In genomic region chr6:4313044-4313686, GRCh38 we compare ENCODE assay signal across 9 cellular contexts.
DNase-seq lines count a peak whose midpoint lies in the region; ATAC-seq and TF ChIP-seq lines count a peak whose summit lies in the region.
"Had no signal": no experiment of that assay in that cellular context is flagged by ENCODE, and none has a peak within 500 bp of the region (broad histone marks: within the 10 kb centered on the region; RNA-seq: fewer than 3 reads in every experiment).

No MANE protein-coding gene starts in this region.

- H3K4me1 ChIP-seq in endodermal cell (ENCODE audit: control insufficient read depth, insufficient read depth, low read length), result no peaks in the 10 kb centered on the region

- 79 to 88% methylated on average over 2 of the region's 2 CpGs for WGBS in endodermal cell (ENCODE audit: insufficient coverage in 1 of 2, insufficient read length in 1 of 2), 2 experiments

- H3K27ac ChIP-seq in endodermal cell (ENCODE audit: low read depth, low read length), result no peak overlapping the region

- H3K36me3 Mint-ChIP-seq in endodermal cell (ENCODE audit: low read depth), result no peaks in the 10 kb centered on the region

- H3K9me3 ChIP-seq in endodermal cell (ENCODE audit: control insufficient read depth, low read length), result peaks cover 16% of the 10 kb centered on the region

- no peak overlapping the region for H3K27ac Mint-ChIP-seq in endodermal cell
- H3K27ac Mint-ChIP-seq: nephron had no signal

- no peak overlapping the region for H3K4me3 ChIP-seq in endodermal cell (ENCODE audit: low read length)

- H3K27me3 Mint-ChIP-seq in endodermal cell (ENCODE audit: insufficient read depth), result no peaks in the 10 kb centered on the region

- peaks cover 16% of the 10 kb centered on the region for H3K9me3 Mint-ChIP-seq in endodermal cell

- no peaks in the 10 kb centered on the region for H3K36me3 ChIP-seq in endodermal cell (ENCODE audit: control insufficient read depth, insufficient read depth, low read length)

- H3K4me1 Mint-ChIP-seq in endodermal cell, result no peaks in the 10 kb centered on the region

- no peak overlapping the region for H3K9ac ChIP-seq in endodermal cell (ENCODE audit: extremely low read depth, low read length, poor library complexity, severe bottlenecking)

- peak; percentile 94 for DNase-seq in Daoy (ENCODE audit: low read depth)
- DNase-seq in NCI-H446 treated with DMSO at 0.1 percent for 48 hours (lab: John Stamatoyannopoulos, UW), result peak; percentile 14
- peak; percentile 62 for DNase-seq in endodermal cell
- no peak for DNase-seq in omental fat pad (ENCODE audit: low spot score)
- DNase-seq in activated gamma-delta T cell treated with Interleukin-2 at 50 U/mL for 16 hours, result no peak
- no peak for DNase-seq in GF-D8 (lab: John Stamatoyannopoulos, UW)

- TF ChIP-seq CTCF in endodermal cell (conservative IDR thresholded peaks at IDR 0.05) (peak; percentile 78), omental fat pad (IDR thresholded peaks at IDR 0.05) (no peak)

- H3K4me3 Mint-ChIP-seq in endodermal cell, result no peak overlapping the region
- H3K4me3 Mint-ChIP-seq: nephron had no signal

- no peaks in the 10 kb centered on the region for H3K27me3 ChIP-seq in endodermal cell (ENCODE audit: control insufficient read depth, insufficient read depth, low read length, poor library complexity, severe bottlenecking)

- ATAC-seq in omental fat pad (ENCODE audit: low FRiP score) (peak; percentile 80), GM21619 (IDR thresholded peaks at IDR 0.05; ENCODE audit: unreplicated experiment) (no peak), HG02763 (IDR thresholded peaks at IDR 0.05; ENCODE audit: unreplicated experiment) (no peak)

Comparison
In these comparisons a context has a peak if more than half of its experiments do, and no peak if none do; other contexts are left out.
1. DNase-seq: peak in Daoy (single experiment), NCI-H446 treated with DMSO at 0.1 percent for 48 hours (single experiment) and endodermal cell (single experiment); none in omental fat pad (single experiment), activated gamma-delta T cell treated with Interleukin-2 at 50 U/mL for 16 hours (single experiment) and GF-D8 (single experiment).